ENCODE assay signal across 8 cellular contexts in the genomic region with DNA sequence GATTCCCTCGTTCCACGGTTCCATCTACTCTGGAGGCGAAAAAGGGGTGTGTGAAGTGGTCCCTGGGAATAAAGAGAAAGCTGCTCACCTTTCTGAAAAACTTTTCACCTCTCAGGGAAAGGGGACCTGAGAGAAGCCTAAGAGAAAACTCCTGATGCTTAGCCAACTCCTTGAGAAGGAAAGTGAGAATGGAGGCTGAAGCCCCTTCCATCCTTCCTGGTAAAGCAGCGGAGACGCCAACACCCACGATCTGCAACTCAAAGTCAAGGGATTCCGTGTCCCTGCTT.
DNase-seq lines count a peak whose midpoint lies in the region; ATAC-seq and TF ChIP-seq lines count a peak whose summit lies in the region.

No MANE protein-coding gene starts in this region.

- H3K4me1 ChIP-seq in OCI-LY3 (ENCODE audit: low read length) = peaks cover 55% of the 10 kb centered on the region
- no peaks in the 10 kb centered on the region for H3K4me1 ChIP-seq in endocrine pancreas (ENCODE audit: control insufficient read depth, insufficient read depth, low read length)
- peaks cover 10% of the 10 kb centered on the region for H3K4me1 ChIP-seq in neuron (ENCODE audit: insufficient read depth, low read length)

- peaks cover 59% of the 10 kb centered on the region for H3K4me1 Mint-ChIP-seq in CD4-positive, alpha-beta T cell (ENCODE audit: low read depth)

- H3K9me3 ChIP-seq in CD4-positive, alpha-beta T cell (ENCODE audit: control insufficient read depth, low read length) = no peaks in the 10 kb centered on the region
- no peaks in the 10 kb centered on the region for H3K9me3 ChIP-seq in OCI-LY3 (ENCODE audit: insufficient read depth, low read length)
- no peaks in the 10 kb centered on the region for H3K9me3 ChIP-seq in endocrine pancreas (ENCODE audit: control insufficient read depth, low read length)
- no peaks in the 10 kb centered on the region for H3K9me3 ChIP-seq in neuron (ENCODE audit: low read length)

- H3K27me3 Mint-ChIP-seq in CD4-positive, alpha-beta T cell = no peaks in the 10 kb centered on the region

- DNase-seq in CD4-positive, alpha-beta T cell = no peak
- DNase-seq in HT-29 (ENCODE audit: low spot score) (no peak), DMS153 treated with DMSO at 0.1 percent for 48 hours (lab: John Stamatoyannopoulos, UW; ENCODE audit: unreplicated experiment) (no peak), UCSD-AML1 (lab: John Stamatoyannopoulos, UW; ENCODE audit: unreplicated experiment) (no peak)

- H3K27ac ChIP-seq in CD4-positive, alpha-beta T cell (ENCODE audit: low read depth, low read length) = peak overlapping the region; percentile 95
- H3K27ac ChIP-seq in OCI-LY3 (ENCODE audit: low read length) = peak overlapping the region; percentile 81

- no peaks in the 10 kb centered on the region for H4K20me1 ChIP-seq in OCI-LY3 (ENCODE audit: insufficient read depth, low read length)

- H2AFZ ChIP-seq in OCI-LY3 (ENCODE audit: low read depth, low read length) (no peak overlapping the region), neuron (ENCODE audit: low read depth, low read length) (peak overlapping the region; percentile 78)

- no peaks in the 10 kb centered on the region for H3K79me2 ChIP-seq in OCI-LY3 (ENCODE audit: low read length)

- H3K9me3 Mint-ChIP-seq in CD4-positive, alpha-beta T cell = no peaks in the 10 kb centered on the region

- peak overlapping the region; percentile 91 for H3K4me3 Mint-ChIP-seq in CD4-positive, alpha-beta T cell

- H3K27me3 ChIP-seq in CD4-positive, alpha-beta T cell (ENCODE audit: control insufficient read depth, insufficient read depth, low read length) = no peaks in the 10 kb centered on the region
- H3K27me3 ChIP-seq in OCI-LY3 (ENCODE audit: low read depth, low read length) (no peaks in the 10 kb centered on the region), endocrine pancreas (ENCODE audit: control insufficient read depth, insufficient read depth, low read length) (no peaks in the 10 kb centered on the region), neuron (ENCODE audit: insufficient read depth, low read length) (peaks cover 73% of the 10 kb centered on the region)

- H3K36me3 ChIP-seq in OCI-LY3 (replicated peaks; ENCODE audit: low read depth, low read length) = no peaks in the 10 kb centered on the region
- no peaks in the 10 kb centered on the region for H3K36me3 ChIP-seq in endocrine pancreas (ENCODE audit: control insufficient read depth, insufficient read depth, low read length)
- no peaks in the 10 kb centered on the region for H3K36me3 ChIP-seq in neuron (ENCODE audit: insufficient read depth, low read length)

- ATAC-seq in CD4-positive, alpha-beta T cell (ENCODE audit: poor library complexity) = no peak
- no peak for ATAC-seq in HG02973 (IDR thresholded peaks at IDR 0.05; ENCODE audit: unreplicated experiment)

- peak overlapping the region; percentile 85 for H3K9ac ChIP-seq in OCI-LY3 (ENCODE audit: low read length)
- no peak overlapping the region for H3K9ac ChIP-seq in endocrine pancreas (ENCODE audit: control insufficient read depth, insufficient read depth, low read length)

- CTCF ChIA-PET in CD4-positive, alpha-beta T cell (lab: Charles Lee) = interaction anchor here (0.7 to 6.3 kb wide), 13 partner anchors 27 to 151 kb away, joined by 3 to 44 read pairs (median 4); partner anchors contain the start of gene NEMF

- peak overlapping the region; percentile 96 for H3K4me2 ChIP-seq in OCI-LY3 (ENCODE audit: low read length)

- H3K4me3 ChIP-seq in OCI-LY3 (ENCODE audit: low read length) (peak overlapping the region; percentile 80), endocrine pancreas (ENCODE audit: control insufficient read depth, insufficient read depth, low read length) (peak overlapping the region; percentile 45), neuron (ENCODE audit: low read length) (peak overlapping the region; percentile 44)

- no peaks in the 10 kb centered on the region for H3K36me3 Mint-ChIP-seq in CD4-positive, alpha-beta T cell (ENCODE audit: low read depth)

- peak overlapping the region; percentile 95 for H3K27ac Mint-ChIP-seq in CD4-positive, alpha-beta T cell

- TF ChIP-seq CTCF in CD4-positive, alpha-beta T cell (IDR thresholded peaks at IDR 0.05) = no peak
- no peak for TF ChIP-seq CTCF in OCI-LY3 (IDR thresholded peaks at IDR 0.05; ENCODE audit: low read depth, low read length)

- intact Hi-C loops in CD4-positive, alpha-beta T cell (cut with DNase I, micrococcal nuclease) = loop anchor here (1.0 to 5.0 kb wide), 9 partner anchors 28 to 111 kb away; partner anchors contain the start of gene ARF6 (in 1 of the 2)

- POLR2A ChIA-PET in CD4-positive, alpha-beta T cell (lab: Charles Lee) = interaction anchor here (0.9 to 6.9 kb wide), 24 partner anchors 9 to 369 kb away, joined by 3 to 208 read pairs (median 10); partner anchors contain the start of genes ARF6, NEMF and VCPKMT
